Comparison of ENCODE assay signal across 24 cellular contexts in genomic region chr13:20170931-20171330, GRCh38. TPM values are rescaled to one million over a fixed set of nuclear protein-coding genes. Genes with fewer than 3 reads are reported as not detected.
"Had no signal": no experiment of that assay in that cellular context is flagged by ENCODE, and none has a peak within 500 bp of the region (broad histone marks: within the 10 kb centered on the region; RNA-seq: fewer than 3 reads in every experiment).

No MANE protein-coding gene starts in this region.

- H3K9me3 ChIP-seq: body of pancreas, lower lobe of right lung, thoracic aorta had no signal

- H3K4me3 Mint-ChIP-seq: activated CD8-positive, alpha-beta T cell treated with anti-CD3 and anti-CD28 coated beads, Interleukin-2, amount 10 ng/mL, durations not matched to agents 7 days and 5 days; activated naive CD8-positive, alpha-beta T cell treated with anti-CD3 and anti-CD28 coated beads, Interleukin-2, amount 50 U/mL, for 24 hours; activated T-helper 1 cell treated with anti-CD3 and anti-CD28 coated beads, Interleukin-12 subunit alpha, Interleukin-12 subunit beta, Interleukin-2, Interleukin-4 antibody, amounts not matched to agents 30 ng/mL and 10 ng/mL and 1 ng/mL, durations not matched to agents 14 hours and 24 hours and 36 hours; immature natural killer cell; naive thymus-derived CD8-positive, alpha-beta T cell; T-helper 1 cell treated with Interleukin-12 subunit alpha and Interleukin-12 subunit beta and Interleukin-4 antibody, amounts not matched to agents 30 μg/mL and 1 μg/mL, for 36 hours; type B pancreatic cell had no signal

- H3K27ac ChIP-seq: body of pancreas, hepatocyte, lower lobe of right lung, thoracic aorta had no signal

- H3K4me1 Mint-ChIP-seq: immature natural killer cell had no signal

- H3K4me3 ChIP-seq: body of pancreas, hepatocyte, lower lobe of right lung, thoracic aorta had no signal

- H2AFZ ChIP-seq: hepatocyte had no signal

- DNase-seq: activated CD4-positive, alpha-beta T cell treated with anti-CD3 and anti-CD28 coated beads for 1 hour; activated CD4-positive, alpha-beta T cell treated with anti-CD3 and anti-CD28 coated beads, Interleukin-2, amount 50 U/mL, for 1 hour; activated CD8-positive, alpha-beta T cell treated with anti-CD3 and anti-CD28 coated beads, Interleukin-2, amount 10 ng/mL, durations not matched to agents 7 days and 5 days; activated gamma-delta T cell; activated naive CD4-positive, alpha-beta T cell treated with anti-CD3 and anti-CD28 coated beads, Interleukin-2, amount 50 U/mL, for 16 hours; activated naive CD8-positive, alpha-beta T cell treated with anti-CD3 and anti-CD28 coated beads, Interleukin-2, amount 50 U/mL, for 24 hours; anterior cingulate cortex; body of pancreas; dermis blood vessel endothelial cell; effector CD8-positive, alpha-beta T cell; glutamatergic neuron; immature natural killer cell; lower lobe of right lung; naive thymus-derived CD8-positive, alpha-beta T cell; stimulated activated CD4-positive, alpha-beta T cell treated with anti-CD3 and anti-CD28 coated beads, Interleukin-2, amount 100 ng/mL, for 48 hours; stimulated activated CD8-positive, alpha-beta memory T cell treated with anti-CD3 and anti-CD28 coated beads, Interleukin-4, amount 100 ng/mL, for 48 hours; stimulated activated naive CD4-positive, alpha-beta T cell treated with Interleukin-2 at 50 U/mL for 16 hours had no signal

- H3K36me3 ChIP-seq: lower lobe of right lung, thoracic aorta had no signal

- H3K27ac Mint-ChIP-seq: activated CD8-positive, alpha-beta T cell treated with anti-CD3 and anti-CD28 coated beads, Interleukin-2, amount 10 ng/mL, durations not matched to agents 7 days and 5 days; activated naive CD8-positive, alpha-beta T cell treated with anti-CD3 and anti-CD28 coated beads, Interleukin-2, amount 50 U/mL, for 24 hours; activated T-helper 1 cell treated with anti-CD3 and anti-CD28 coated beads, Interleukin-12 subunit alpha, Interleukin-12 subunit beta, Interleukin-2, Interleukin-4 antibody, amounts not matched to agents 30 ng/mL and 10 ng/mL and 1 ng/mL, durations not matched to agents 14 hours and 24 hours and 36 hours; immature natural killer cell; naive thymus-derived CD8-positive, alpha-beta T cell; progenitor cell of endocrine pancreas; T-helper 1 cell treated with Interleukin-12 subunit alpha and Interleukin-12 subunit beta and Interleukin-4 antibody, amounts not matched to agents 30 μg/mL and 1 μg/mL, for 36 hours; type B pancreatic cell had no signal

- H3K4me2 ChIP-seq: hepatocyte had no signal

- H3K36me3 Mint-ChIP-seq: immature natural killer cell; naive thymus-derived CD8-positive, alpha-beta T cell; type B pancreatic cell had no signal

- H3K27me3 ChIP-seq: body of pancreas, hepatocyte had no signal

- H3K79me2 ChIP-seq: hepatocyte had no signal

- H3K9me3 Mint-ChIP-seq: activated naive CD8-positive, alpha-beta T cell treated with anti-CD3 and anti-CD28 coated beads, Interleukin-2, amount 50 U/mL, for 24 hours; activated T-helper 1 cell treated with anti-CD3 and anti-CD28 coated beads, Interleukin-12 subunit alpha, Interleukin-12 subunit beta, Interleukin-2, Interleukin-4 antibody, amounts not matched to agents 30 ng/mL and 10 ng/mL and 1 ng/mL, durations not matched to agents 14 hours and 24 hours and 36 hours; immature natural killer cell; naive thymus-derived CD8-positive, alpha-beta T cell; T-helper 1 cell treated with Interleukin-12 subunit alpha and Interleukin-12 subunit beta and Interleukin-4 antibody, amounts not matched to agents 30 μg/mL and 1 μg/mL, for 36 hours had no signal

RNA-seq across cellular contexts. Expression of gene GJA3, which starts 10.1 kb away (rescaled TPM):
- total RNA-seq: activated T-helper 1 cell treated with anti-CD3 and anti-CD28 coated beads, Interleukin-12 subunit alpha, Interleukin-12 subunit beta, Interleukin-2, Interleukin-4 antibody, amounts not matched to agents 30 ng/mL and 10 ng/mL and 1 ng/mL, durations not matched to agents 14 hours and 24 hours and 36 hours; body of pancreas; dermis blood vessel endothelial cell; frontal cortex; lower lobe of right lung had no signal

RNA-seq across cellular contexts. Expression of gene GJB2, which starts 21.8 kb away (rescaled TPM):
- total RNA-seq: naive thymus-derived CD8-positive, alpha-beta T cell had no signal
